8 cellular contexts compared by ENCODE assay signal in the genomic region with DNA sequence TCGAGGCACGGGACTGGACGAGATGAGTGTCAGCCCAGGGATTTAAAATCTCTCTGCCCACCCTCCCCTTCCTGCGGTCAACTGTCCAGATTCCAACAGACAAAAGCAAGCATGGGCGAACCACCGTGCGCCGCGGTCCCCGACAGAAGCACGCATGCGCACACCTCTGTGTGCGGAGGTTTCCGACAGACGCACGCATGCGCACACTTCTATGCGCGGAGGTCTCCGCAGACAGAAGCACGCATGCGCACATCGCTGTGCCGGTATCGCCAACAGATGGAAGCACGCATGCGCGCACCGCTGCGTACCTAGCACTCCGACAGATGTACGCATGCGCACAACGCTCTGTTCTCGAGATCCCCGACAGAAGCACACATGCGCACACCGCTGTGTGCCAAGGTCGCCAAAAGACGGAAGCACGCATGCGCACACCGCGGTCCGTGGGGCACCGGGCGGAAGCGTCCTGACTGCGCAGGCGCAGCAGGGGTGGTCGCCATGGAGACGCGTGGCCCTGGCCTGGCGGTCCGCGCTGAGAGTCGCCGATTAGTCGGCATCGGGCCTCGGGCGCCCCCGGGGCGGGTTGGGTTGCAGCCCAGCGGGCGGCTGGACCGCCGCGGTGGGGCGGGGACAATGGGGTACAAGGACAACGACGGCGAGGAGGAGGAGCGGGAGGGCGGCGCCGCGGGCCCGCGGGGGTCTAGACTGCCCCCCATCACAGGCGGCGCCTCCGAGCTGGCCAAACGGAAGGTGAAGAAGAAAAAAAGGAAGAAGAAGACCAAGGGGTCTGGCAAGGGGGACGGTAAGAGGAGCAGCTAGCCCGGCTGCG.
DNase-seq lines count a peak whose midpoint lies in the region; ATAC-seq and TF ChIP-seq lines count a peak whose summit lies in the region.

No MANE protein-coding gene starts in this region.

- H3K4me3 Mint-ChIP-seq in activated naive CD4-positive, alpha-beta T cell treated with anti-CD3 and anti-CD28 coated beads, Interleukin-2, amount 50 U/mL, for 24 hours: peak overlapping the region; percentile 91

- no peaks in the 10 kb centered on the region for H3K9me3 Mint-ChIP-seq in activated naive CD4-positive, alpha-beta T cell treated with anti-CD3 and anti-CD28 coated beads, Interleukin-2, amount 50 U/mL, for 24 hours

- peaks cover 6% of the 10 kb centered on the region for H3K36me3 Mint-ChIP-seq in activated naive CD4-positive, alpha-beta T cell treated with anti-CD3 and anti-CD28 coated beads, Interleukin-2, amount 50 U/mL, for 24 hours

- H3K27me3 Mint-ChIP-seq in activated naive CD4-positive, alpha-beta T cell treated with anti-CD3 and anti-CD28 coated beads, Interleukin-2, amount 50 U/mL, for 24 hours: no peaks in the 10 kb centered on the region

- DNase-seq in GM06990 (ENCODE audit: extremely low read depth, insufficient read length): peak; percentile 98
- peak; percentile 99 for DNase-seq in NCI-H1048 (lab: John Stamatoyannopoulos, UW)
- DNase-seq in SK-N-MC (ENCODE audit: low read depth, low spot score): peak; percentile 91
- DNase-seq in globus pallidus (ENCODE audit: low spot score): peak; percentile 98
- DNase-seq in non-pigmented ciliary epithelial cell (ENCODE audit: low read depth): peak; percentile 86
- peak; percentile 99 for DNase-seq in superior temporal gyrus (ENCODE audit: extremely low spot score)

- H3K4me1 Mint-ChIP-seq in activated naive CD4-positive, alpha-beta T cell treated with anti-CD3 and anti-CD28 coated beads, Interleukin-2, amount 50 U/mL, for 24 hours: peaks cover 64% of the 10 kb centered on the region

- no peaks in the 10 kb centered on the region for H3K27me3 ChIP-seq in GM06990 (replicated peaks; ENCODE audit: control insufficient read depth, insufficient read depth, low read length)

- H3K27ac Mint-ChIP-seq in activated naive CD4-positive, alpha-beta T cell treated with anti-CD3 and anti-CD28 coated beads, Interleukin-2, amount 50 U/mL, for 24 hours: peak overlapping the region; percentile 98

- H3K4me3 ChIP-seq in GM06990 (replicated peaks; ENCODE audit: low read depth, low read length): peak overlapping the region; percentile 77
- peak overlapping the region; percentile 87 for H3K4me3 ChIP-seq in SK-N-MC

- H3K9me3 ChIP-seq in SK-N-MC (ENCODE audit: low read depth, low read length): no peaks in the 10 kb centered on the region

- peak overlapping the region; percentile 47; the same call in 1 of the 2 replicates for H3K27ac ChIP-seq in SK-N-MC

- no peak for TF ChIP-seq CTCF in GM06990 (IDR thresholded peaks at IDR 0.05; ENCODE audit: insufficient read depth, low read length, poor library complexity, severe bottlenecking)

- H3K36me3 ChIP-seq in GM06990 (ENCODE audit: control insufficient read depth, insufficient read depth, low read length) (peaks cover 8% of the 10 kb centered on the region), SK-N-MC (ENCODE audit: insufficient read depth, low read length) (no peaks in the 10 kb centered on the region)

- peak overlapping the region; percentile 79 for H3K9ac ChIP-seq in SK-N-MC (ENCODE audit: insufficient read length)

- ATAC-seq in HG02571 (IDR thresholded peaks at IDR 0.05; ENCODE audit: unreplicated experiment): peak; percentile 85

Comparison
In these comparisons a context has a peak if more than half of its experiments do, and no peak if none do; other contexts are left out.
1. Peak in every context shown above with its lines: DNase-seq, ATAC-seq, H3K4me3 ChIP-seq and H3K27ac ChIP-seq.